In the genomic region with DNA sequence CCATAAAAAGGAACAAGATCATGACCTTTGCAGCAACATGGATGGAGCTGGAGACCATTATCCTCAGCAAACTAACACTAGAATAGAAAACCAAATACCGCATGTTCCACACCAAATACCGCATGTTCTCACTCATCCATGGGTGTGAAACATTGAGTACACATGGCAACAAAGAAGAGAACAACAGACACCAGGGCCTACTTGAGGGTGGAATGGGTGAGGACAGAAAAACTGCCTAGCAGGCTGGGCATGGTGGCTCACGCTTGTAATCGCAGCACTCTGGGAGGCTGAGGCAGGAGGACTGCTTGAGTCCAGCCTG, we compare ENCODE assay signal across 7 cellular contexts. TPM values are rescaled to one million over a fixed set of nuclear protein-coding genes. Genes with fewer than 3 reads are reported as not detected.
A peak's percentile ranks its signal among the peaks of the same experiment; 100 is the strongest.
DNase-seq lines count a peak whose midpoint lies in the region; ATAC-seq, FAIRE-seq and TF ChIP-seq lines count a peak whose summit lies in the region.
"Had no signal": no experiment of that assay in that cellular context is flagged by ENCODE, and none has a peak within 500 bp of the region (broad histone marks: within the 10 kb centered on the region; RNA-seq: fewer than 3 reads in every experiment).

No MANE protein-coding gene starts in this region.

- peaks cover 96% of the 10 kb centered on the region for H3K4me1 Mint-ChIP-seq in activated B cell treated with CpG ODN at 0.5 μM for 24 hours
- peaks cover 80% of the 10 kb centered on the region for H3K4me1 Mint-ChIP-seq in nephron

- intact Hi-C loops in activated B cell treated with CpG ODN at 0.5 μM for 24 hours (cut with micrococcal nuclease): no loop called here

- DNase-seq in GM12891 (ENCODE audit: insufficient read length, low spot score): no peak
- no peak for DNase-seq in activated B cell treated with CpG ODN at 0.5 μM for 24 hours
- DNase-seq in NCI-H82 treated with DMSO at 0.1 percent for 48 hours (lab: John Stamatoyannopoulos, UW; ENCODE audit: unreplicated experiment): no peak
- DNase-seq in activated CD4-positive, alpha-beta T cell treated with anti-CD3 and anti-CD28 coated beads for 1 hour: no peak
- DNase-seq: SJCRH30 had no signal

- H3K4me3 Mint-ChIP-seq in activated B cell treated with CpG ODN at 0.5 μM for 24 hours: peak overlapping the region; percentile 73
- H3K4me3 Mint-ChIP-seq in nephron: peak overlapping the region in 2 of 3 experiments; percentile 15 to 40

- peak; percentile 7 for ATAC-seq in activated B cell treated with CpG ODN at 0.5 μM for 24 hours (ENCODE audit: low read depth)
- ATAC-seq in GM19452 (IDR thresholded peaks at IDR 0.05; ENCODE audit: unreplicated experiment): no peak

- no peaks in the 10 kb centered on the region for H3K9me3 Mint-ChIP-seq in activated B cell treated with CpG ODN at 0.5 μM for 24 hours
- H3K9me3 Mint-ChIP-seq in nephron: no peaks in the 10 kb centered on the region

- H3K36me3 Mint-ChIP-seq in activated B cell treated with CpG ODN at 0.5 μM for 24 hours (ENCODE audit: low read depth) (peaks cover 56% of the 10 kb centered on the region), nephron (ENCODE audit: low read depth) (peaks cover 16% of the 10 kb centered on the region)

- no peak for TF ChIP-seq POLR2A in GM12891 (IDR thresholded peaks at IDR 0.05; ENCODE audit: low read depth, low read length)

- POLR2A ChIA-PET in activated B cell treated with CpG ODN at 0.5 μM for 24 hours (lab: Charles Lee): interaction anchor here (0.6 to 27.6 kb wide), 8 partner anchors 13 to 467 kb away, joined by 3 to 1194 read pairs (median 6); a partner anchor contains a TSS

- peak overlapping the region; percentile 92 for H3K27ac Mint-ChIP-seq in activated B cell treated with CpG ODN at 0.5 μM for 24 hours
- H3K27ac Mint-ChIP-seq in nephron: peak overlapping the region; percentile 62 to 98 (median 96)

- CTCF ChIA-PET in activated B cell treated with CpG ODN at 0.5 μM for 24 hours (lab: Charles Lee): interaction anchor here (1.6 to 13.8 kb wide), 3 partner anchors 9 to 15 kb away, joined by 5 to 213 read pairs (median 10); a partner anchor contains a TSS

- H3K27me3 Mint-ChIP-seq in activated B cell treated with CpG ODN at 0.5 μM for 24 hours (no peaks in the 10 kb centered on the region), nephron (ENCODE audit: low read depth) (no peaks in the 10 kb centered on the region)

- no peak for FAIRE-seq in GM12891 (lab: Jason Lieb, UNC)

- TF ChIP-seq CTCF in activated B cell treated with CpG ODN at 0.5 μM for 24 hours (IDR thresholded peaks at IDR 0.05) (no peak), nephron (IDR thresholded peaks at IDR 0.05; ENCODE audit: unreplicated experiment in 3 of 3) (no peak)

TF ChIP-seq in GM12891, 5 proteins besides CTCF, POLR2A, EP300 and RAD21:
- 0 out of 2 replicates have a peak, but pooled peaks have one; percentile 44 for TF ChIP-seq POLR2AphosphoS5 (IDR thresholded peaks at IDR 0.05; ENCODE audit: low read depth, low read length)
- no peak for TF ChIP-seq SPI1 (IDR thresholded peaks at IDR 0.05; ENCODE audit: low read depth, low read length)
- no peak for TF ChIP-seq POU2F2 (IDR thresholded peaks at IDR 0.05; ENCODE audit: low read depth, low read length)
- no peak for TF ChIP-seq PAX5 (IDR thresholded peaks at IDR 0.05; ENCODE audit: insufficient read depth, low read length, severe bottlenecking)
- TF ChIP-seq TAF1 (IDR thresholded peaks at IDR 0.05; ENCODE audit: low read depth, low read length): no peak
TF ChIP-seq in GM12891: peak in this region for 1.

RNA-seq across cellular contexts. Expression of a gene that starts 12.3 kb away (rescaled TPM):
- polyA plus RNA-seq in GM12891 (2012; ENCODE audit: low read depth, missing spikeins): 84.7 TPM
- total RNA-seq in activated B cell treated with CpG ODN at 0.5 μM for 24 hours: 357 and 360 TPM in 2 replicates

RNA-seq across cellular contexts. Expression of a gene that starts 21.7 kb away (rescaled TPM):
- 0.36 TPM for polyA plus RNA-seq in GM12891 (2012; ENCODE audit: low read depth, missing spikeins)
- total RNA-seq in activated B cell treated with CpG ODN at 0.5 μM for 24 hours: 2.2 and 3.7 TPM in 2 replicates

RNA-seq across cellular contexts. Expression of a gene that starts 50.9 kb away (rescaled TPM):
- polyA plus RNA-seq in GM12891 (2012; ENCODE audit: low read depth, missing spikeins): 8.2 TPM
- 31.2 and 35.0 TPM in 2 replicates for total RNA-seq in activated B cell treated with CpG ODN at 0.5 μM for 24 hours

RNA-seq across cellular contexts. Expression of a gene that starts 55.8 kb away (rescaled TPM):
- polyA plus RNA-seq in GM12891 (2012; ENCODE audit: low read depth, missing spikeins): 16.2 TPM
- 35.1 and 44.6 TPM in 2 replicates for total RNA-seq in activated B cell treated with CpG ODN at 0.5 μM for 24 hours

RNA-seq across cellular contexts. Expression of a gene that starts 58.4 kb away (rescaled TPM):
- polyA plus RNA-seq in GM12891 (2012; ENCODE audit: low read depth, missing spikeins): 7.2 TPM
- total RNA-seq in activated B cell treated with CpG ODN at 0.5 μM for 24 hours: 12.0 and 12.6 TPM in 2 replicates
